1 cellular context compared by ENCODE assay signal in the genomic region with DNA sequence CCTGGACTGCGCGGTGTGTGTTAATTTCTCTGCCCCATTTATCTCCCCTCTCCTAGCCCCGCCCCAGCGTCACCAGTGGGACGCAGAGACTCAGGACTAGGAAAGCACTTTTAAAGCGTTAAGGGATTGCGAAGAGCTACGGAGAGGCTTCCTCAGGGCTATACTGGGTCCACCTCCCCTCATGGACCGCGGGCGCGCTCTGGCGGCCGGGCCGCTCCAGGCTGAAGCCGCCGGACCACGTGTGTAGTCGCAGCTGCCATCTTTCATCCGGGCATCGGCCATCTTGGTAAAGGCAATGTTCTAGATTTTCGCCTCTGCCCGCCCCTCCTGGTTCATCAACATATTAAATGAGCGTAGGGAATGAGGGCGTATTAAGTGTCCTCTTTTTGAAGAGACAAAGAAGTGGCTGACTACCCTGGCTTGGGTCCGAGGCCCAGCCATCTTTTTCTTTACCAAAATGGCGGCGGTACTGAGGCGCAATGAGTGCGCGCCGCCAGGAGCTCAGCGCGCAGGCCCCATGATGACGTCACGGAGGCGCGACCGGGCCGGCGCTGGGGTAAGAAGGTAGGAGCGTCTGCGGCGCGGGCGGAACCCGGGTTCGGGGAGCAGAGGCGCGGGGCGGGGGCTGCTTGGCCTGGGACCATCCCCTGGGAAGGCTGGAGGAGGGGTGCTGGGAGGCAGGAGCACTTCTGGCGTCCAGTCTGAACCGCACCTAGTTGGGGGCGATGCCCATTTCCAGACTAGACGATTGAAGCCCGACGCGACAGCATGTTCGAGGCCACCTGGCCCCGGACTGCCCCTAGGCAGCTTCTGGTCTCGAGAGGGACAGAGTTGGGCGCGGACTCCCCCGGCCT.
TF ChIP-seq lines count a peak whose summit lies in the region.

A gene with protein sequence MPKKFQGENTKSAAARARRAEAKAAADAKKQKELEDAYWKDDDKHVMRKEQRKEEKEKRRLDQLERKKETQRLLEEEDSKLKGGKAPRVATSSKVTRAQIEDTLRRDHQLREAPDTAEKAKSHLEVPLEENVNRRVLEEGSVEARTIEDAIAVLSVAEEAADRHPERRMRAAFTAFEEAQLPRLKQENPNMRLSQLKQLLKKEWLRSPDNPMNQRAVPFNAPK (plus strand): TSS at position 531 of the 854 bp plus-strand sequence. CDS start 3,406 bp downstream, outside the sequence.

TF ChIP-seq in HEK293, 187 proteins besides CTCF, POLR2A, EP300 and RAD21 (continued from another document and continues in another):
- TF ChIP-seq, protein P1, sequence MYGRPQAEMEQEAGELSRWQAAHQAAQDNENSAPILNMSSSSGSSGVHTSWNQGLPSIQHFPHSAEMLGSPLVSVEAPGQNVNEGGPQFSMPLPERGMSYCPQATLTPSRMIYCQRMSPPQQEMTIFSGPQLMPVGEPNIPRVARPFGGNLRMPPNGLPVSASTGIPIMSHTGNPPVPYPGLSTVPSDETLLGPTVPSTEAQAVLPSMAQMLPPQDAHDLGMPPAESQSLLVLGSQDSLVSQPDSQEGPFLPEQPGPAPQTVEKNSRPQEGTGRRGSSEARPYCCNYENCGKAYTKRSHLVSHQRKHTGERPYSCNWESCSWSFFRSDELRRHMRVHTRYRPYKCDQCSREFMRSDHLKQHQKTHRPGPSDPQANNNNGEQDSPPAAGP (tag by site-specific recombination; IDR thresholded peaks at IDR 0.05), result peak; percentile 79
- TF ChIP-seq ZBTB10 (tag by site-specific recombination; IDR thresholded peaks at IDR 0.05) (peak; percentile 74), ZNF24 (tag by site-specific recombination; IDR thresholded peaks at IDR 0.05) (peak; percentile 58; the same call in 1 of the 2 replicates), KLF8 (tag by site-specific recombination; IDR thresholded peaks at IDR 0.05) (peak; percentile 82; the same call in 1 of the 2 replicates), ZBTB8A (tag by site-specific recombination; IDR thresholded peaks at IDR 0.05) (peak; percentile 77), ZNF843 (tag by site-specific recombination; IDR thresholded peaks at IDR 0.05) (peak; percentile 73), ZNF175 (tag by site-specific recombination; IDR thresholded peaks at IDR 0.05) (no peak), ZNF76 (tag by site-specific recombination; IDR thresholded peaks at IDR 0.05; ENCODE audit: borderline replicate concordance, low read depth) (peak; percentile 94), ATF2 (tag by site-specific recombination; IDR thresholded peaks at IDR 0.05; ENCODE audit: low read depth) (peak; percentile 99), YY1 (tag by site-specific recombination; IDR thresholded peaks at IDR 0.05) (peak; percentile 100), ZNF174 (tag by site-specific recombination; IDR thresholded peaks at IDR 0.05) (no peak), ZNF510 (tag by site-specific recombination; IDR thresholded peaks at IDR 0.05; ENCODE audit: insufficient replicate concordance) (no peak), ZNF514 (tag by site-specific recombination; IDR thresholded peaks at IDR 0.05) (no peak), ZNF530 (tag by site-specific recombination; IDR thresholded peaks at IDR 0.05; ENCODE audit: low read depth) (no peak), ZNF600 (tag by site-specific recombination; IDR thresholded peaks at IDR 0.05) (no peak), ZNF391 (tag by site-specific recombination; IDR thresholded peaks at IDR 0.05; ENCODE audit: borderline replicate concordance, low read depth) (peak; percentile 58; the same call in 1 of the 2 replicates), ZBTB21 (tag by site-specific recombination; IDR thresholded peaks at IDR 0.05) (peak; percentile 88), ZNF571 (tag by site-specific recombination; IDR thresholded peaks at IDR 0.05) (no peak), ZNF146 (tag by site-specific recombination; IDR thresholded peaks at IDR 0.05) (0 out of 2 replicates have a peak, but pooled peaks have one; percentile 11), ZNF558 (tag by site-specific recombination; IDR thresholded peaks at IDR 0.05) (peak; percentile 67; the same call in 1 of the 2 replicates), ELK4 (IDR thresholded peaks at IDR 0.05; ENCODE audit: borderline replicate concordance, low read depth, low read length) (no peak), PATZ1 (tag by site-specific recombination; IDR thresholded peaks at IDR 0.05) (peak; percentile 60), HOXD13 (CRISPR knock-in tag; IDR thresholded peaks at IDR 0.05; ENCODE audit: borderline replicate concordance) (no peak), ZBTB48 (tag by site-specific recombination; IDR thresholded peaks at IDR 0.05) (peak; percentile 95), ZFP69B (tag by site-specific recombination; IDR thresholded peaks at IDR 0.05) (peak; percentile 95), ZSCAN4 (tag by site-specific recombination; IDR thresholded peaks at IDR 0.05) (no peak), ZNF394 (tag by site-specific recombination; IDR thresholded peaks at IDR 0.05; ENCODE audit: borderline replicate concordance) (peak; percentile 80), SALL2 (tag by site-specific recombination; IDR thresholded peaks at IDR 0.05; ENCODE audit: borderline replicate concordance) (no peak)
- TF ChIP-seq, protein P2, sequence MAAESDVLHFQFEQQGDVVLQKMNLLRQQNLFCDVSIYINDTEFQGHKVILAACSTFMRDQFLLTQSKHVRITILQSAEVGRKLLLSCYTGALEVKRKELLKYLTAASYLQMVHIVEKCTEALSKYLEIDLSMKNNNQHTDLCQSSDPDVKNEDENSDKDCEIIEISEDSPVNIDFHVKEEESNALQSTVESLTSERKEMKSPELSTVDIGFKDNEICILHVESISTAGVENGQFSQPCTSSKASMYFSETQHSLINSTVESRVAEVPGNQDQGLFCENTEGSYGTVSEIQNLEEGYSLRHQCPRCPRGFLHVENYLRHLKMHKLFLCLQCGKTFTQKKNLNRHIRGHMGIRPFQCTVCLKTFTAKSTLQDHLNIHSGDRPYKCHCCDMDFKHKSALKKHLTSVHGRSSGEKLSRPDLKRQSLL (tag by site-specific recombination; IDR thresholded peaks at IDR 0.05), result 0 out of 2 replicates have a peak, but pooled peaks have one; percentile 34
- TF ChIP-seq, protein P3, sequence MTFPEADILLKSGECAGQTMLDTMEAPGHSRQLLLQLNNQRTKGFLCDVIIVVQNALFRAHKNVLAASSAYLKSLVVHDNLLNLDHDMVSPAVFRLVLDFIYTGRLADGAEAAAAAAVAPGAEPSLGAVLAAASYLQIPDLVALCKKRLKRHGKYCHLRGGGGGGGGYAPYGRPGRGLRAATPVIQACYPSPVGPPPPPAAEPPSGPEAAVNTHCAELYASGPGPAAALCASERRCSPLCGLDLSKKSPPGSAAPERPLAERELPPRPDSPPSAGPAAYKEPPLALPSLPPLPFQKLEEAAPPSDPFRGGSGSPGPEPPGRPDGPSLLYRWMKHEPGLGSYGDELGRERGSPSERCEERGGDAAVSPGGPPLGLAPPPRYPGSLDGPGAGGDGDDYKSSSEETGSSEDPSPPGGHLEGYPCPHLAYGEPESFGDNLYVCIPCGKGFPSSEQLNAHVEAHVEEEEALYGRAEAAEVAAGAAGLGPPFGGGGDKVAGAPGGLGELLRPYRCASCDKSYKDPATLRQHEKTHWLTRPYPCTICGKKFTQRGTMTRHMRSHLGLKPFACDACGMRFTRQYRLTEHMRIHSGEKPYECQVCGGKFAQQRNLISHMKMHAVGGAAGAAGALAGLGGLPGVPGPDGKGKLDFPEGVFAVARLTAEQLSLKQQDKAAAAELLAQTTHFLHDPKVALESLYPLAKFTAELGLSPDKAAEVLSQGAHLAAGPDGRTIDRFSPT (tag by site-specific recombination; IDR thresholded peaks at IDR 0.05), result peak; percentile 71
- TF ChIP-seq, protein P4, sequence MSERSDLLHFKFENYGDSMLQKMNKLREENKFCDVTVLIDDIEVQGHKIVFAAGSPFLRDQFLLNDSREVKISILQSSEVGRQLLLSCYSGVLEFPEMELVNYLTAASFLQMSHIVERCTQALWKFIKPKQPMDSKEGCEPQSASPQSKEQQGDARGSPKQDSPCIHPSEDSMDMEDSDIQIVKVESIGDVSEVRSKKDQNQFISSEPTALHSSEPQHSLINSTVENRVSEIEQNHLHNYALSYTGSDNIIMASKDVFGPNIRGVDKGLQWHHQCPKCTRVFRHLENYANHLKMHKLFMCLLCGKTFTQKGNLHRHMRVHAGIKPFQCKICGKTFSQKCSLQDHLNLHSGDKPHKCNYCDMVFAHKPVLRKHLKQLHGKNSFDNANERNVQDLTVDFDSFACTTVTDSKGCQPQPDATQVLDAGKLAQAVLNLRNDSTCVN (tag by site-specific recombination; optimal IDR thresholded peaks at IDR 0.05), result peak; percentile 98
- TF ChIP-seq, protein P5, sequence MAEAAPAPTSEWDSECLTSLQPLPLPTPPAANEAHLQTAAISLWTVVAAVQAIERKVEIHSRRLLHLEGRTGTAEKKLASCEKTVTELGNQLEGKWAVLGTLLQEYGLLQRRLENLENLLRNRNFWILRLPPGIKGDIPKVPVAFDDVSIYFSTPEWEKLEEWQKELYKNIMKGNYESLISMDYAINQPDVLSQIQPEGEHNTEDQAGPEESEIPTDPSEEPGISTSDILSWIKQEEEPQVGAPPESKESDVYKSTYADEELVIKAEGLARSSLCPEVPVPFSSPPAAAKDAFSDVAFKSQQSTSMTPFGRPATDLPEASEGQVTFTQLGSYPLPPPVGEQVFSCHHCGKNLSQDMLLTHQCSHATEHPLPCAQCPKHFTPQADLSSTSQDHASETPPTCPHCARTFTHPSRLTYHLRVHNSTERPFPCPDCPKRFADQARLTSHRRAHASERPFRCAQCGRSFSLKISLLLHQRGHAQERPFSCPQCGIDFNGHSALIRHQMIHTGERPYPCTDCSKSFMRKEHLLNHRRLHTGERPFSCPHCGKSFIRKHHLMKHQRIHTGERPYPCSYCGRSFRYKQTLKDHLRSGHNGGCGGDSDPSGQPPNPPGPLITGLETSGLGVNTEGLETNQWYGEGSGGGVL (tag by site-specific recombination; IDR thresholded peaks at IDR 0.05), result no peak
- TF ChIP-seq, protein P6, sequence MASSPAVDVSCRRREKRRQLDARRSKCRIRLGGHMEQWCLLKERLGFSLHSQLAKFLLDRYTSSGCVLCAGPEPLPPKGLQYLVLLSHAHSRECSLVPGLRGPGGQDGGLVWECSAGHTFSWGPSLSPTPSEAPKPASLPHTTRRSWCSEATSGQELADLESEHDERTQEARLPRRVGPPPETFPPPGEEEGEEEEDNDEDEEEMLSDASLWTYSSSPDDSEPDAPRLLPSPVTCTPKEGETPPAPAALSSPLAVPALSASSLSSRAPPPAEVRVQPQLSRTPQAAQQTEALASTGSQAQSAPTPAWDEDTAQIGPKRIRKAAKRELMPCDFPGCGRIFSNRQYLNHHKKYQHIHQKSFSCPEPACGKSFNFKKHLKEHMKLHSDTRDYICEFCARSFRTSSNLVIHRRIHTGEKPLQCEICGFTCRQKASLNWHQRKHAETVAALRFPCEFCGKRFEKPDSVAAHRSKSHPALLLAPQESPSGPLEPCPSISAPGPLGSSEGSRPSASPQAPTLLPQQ (tag by site-specific recombination; IDR thresholded peaks at IDR 0.05), result peak; percentile 96
